ENCODE assay signal across 19 cellular contexts in the genomic region with DNA sequence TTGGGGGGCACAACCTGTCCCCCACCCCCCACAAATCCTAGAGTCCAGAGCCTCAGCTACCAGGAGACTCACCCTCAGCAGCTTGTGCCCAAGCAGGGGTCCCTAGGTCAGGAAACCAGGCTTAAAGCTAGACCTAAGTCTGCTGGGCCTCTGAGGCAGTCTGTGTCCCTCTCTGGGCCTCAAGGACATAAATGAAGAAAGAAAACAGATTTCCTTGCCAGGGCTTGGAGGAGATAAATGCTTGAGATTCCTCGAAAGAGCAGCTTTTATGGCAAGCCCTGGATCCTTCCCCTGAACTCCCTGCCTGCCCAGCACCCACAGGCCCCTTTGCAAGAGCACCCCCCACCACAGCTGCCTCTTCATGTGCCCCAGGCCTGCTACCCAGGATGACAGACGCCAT. TPM values are rescaled to one million over a fixed set of nuclear protein-coding genes. Genes with fewer than 3 reads are reported as not detected.
DNase-seq lines count a peak whose midpoint lies in the region; ATAC-seq and TF ChIP-seq lines count a peak whose summit lies in the region.
"Had no signal": no experiment of that assay in that cellular context is flagged by ENCODE, and none has a peak within 500 bp of the region (broad histone marks: within the 10 kb centered on the region; RNA-seq: fewer than 3 reads in every experiment).

No MANE protein-coding gene starts in this region.

- peaks cover 18 to 20% of the 10 kb centered on the region in 2 donors for H3K27me3 Mint-ChIP-seq in natural killer cell treated with Interleukin-12 subunit alpha and Interleukin-12 subunit beta and Interleukin-15 and Interleukin-18, amount 100 ng/mL, for 72 hours

- H3K14ac ChIP-seq in neuronal stem cell (ENCODE audit: low read length), result no peak overlapping the region

- H3K4me1 Mint-ChIP-seq in natural killer cell treated with Interleukin-12 subunit alpha and Interleukin-12 subunit beta and Interleukin-15 and Interleukin-18, amount 100 ng/mL, for 72 hours (ENCODE audit: low read depth in 2 of 2), result peaks cover 0 to 12% of the 10 kb centered on the region in 2 donors

- H3K18ac ChIP-seq in neuronal stem cell (ENCODE audit: low read length), result peak overlapping the region; percentile 73

- H3K27ac ChIP-seq in RWPE2 (ENCODE audit: poor library complexity, severe bottlenecking) (no peak overlapping the region), neuronal stem cell (replicated peaks; ENCODE audit: low read length) (peak overlapping the region; percentile 92)
- H3K27ac ChIP-seq: neutrophil had no signal

- peak overlapping the region; percentile 73 for H3K4me2 ChIP-seq in neuronal stem cell (ENCODE audit: insufficient read depth, low read length, poor library complexity, severe bottlenecking)
- H3K4me2 ChIP-seq: SK-N-SH had no signal

- H2AK5ac ChIP-seq in neuronal stem cell (ENCODE audit: low read depth, low read length), result peak overlapping the region; percentile 59

- H2BK12ac ChIP-seq in neuronal stem cell (ENCODE audit: low read length), result no peak overlapping the region

- peak overlapping the region; percentile 3 for H2BK15ac ChIP-seq in neuronal stem cell (ENCODE audit: low read length)

- H3K27ac Mint-ChIP-seq in natural killer cell treated with Interleukin-12 subunit alpha and Interleukin-12 subunit beta and Interleukin-15 and Interleukin-18, amount 100 ng/mL, for 72 hours, result no peak overlapping the region
- H3K27ac Mint-ChIP-seq: activated CD4-positive, alpha-beta T cell treated with anti-CD3 and anti-CD28 coated beads, Interleukin-2, amount 10 ng/mL, durations not matched to agents 24 days and 14 days; activated naive CD4-positive, alpha-beta T cell treated with anti-CD3 and anti-CD28 coated beads, Interleukin-2, amount 50 U/mL, for 24 hours; B cell; HFFc6 had no signal

- H3K4me3 ChIP-seq in RWPE2 (ENCODE audit: severe bottlenecking) (no peak overlapping the region), fibroblast of villous mesenchyme (ENCODE audit: low read depth, low read length) (no peak overlapping the region), neuronal stem cell (ENCODE audit: low read length in 2 of 2) (peak overlapping the region; percentile 6 to 19), MG63 (no peak overlapping the region)
- H3K4me3 ChIP-seq: lung had no signal

- no peak overlapping the region for H3K4me3 Mint-ChIP-seq in natural killer cell treated with Interleukin-12 subunit alpha and Interleukin-12 subunit beta and Interleukin-15 and Interleukin-18, amount 100 ng/mL, for 72 hours
- H3K4me3 Mint-ChIP-seq: activated CD4-positive, alpha-beta T cell treated with anti-CD3 and anti-CD28 coated beads, Interleukin-2, amount 10 ng/mL, durations not matched to agents 24 days and 14 days; activated naive CD4-positive, alpha-beta T cell treated with anti-CD3 and anti-CD28 coated beads, Interleukin-2, amount 50 U/mL, for 24 hours; B cell; HFFc6 had no signal

- H3K36me3 ChIP-seq in RWPE2 (ENCODE audit: low read depth) (no peaks in the 10 kb centered on the region), neuronal stem cell (replicated peaks in 1 of 2; ENCODE audit: control insufficient read depth in 2 of 2, insufficient read depth in 2 of 2, low read length in 2 of 2) (no peaks in the 10 kb centered on the region), MG63 (no peaks in the 10 kb centered on the region)
- H3K36me3 ChIP-seq: neutrophil had no signal

- peaks cover 9% of the 10 kb centered on the region for H3K79me1 ChIP-seq in neuronal stem cell (ENCODE audit: low read depth, low read length)

- no peaks in the 10 kb centered on the region for H3K9me3 Mint-ChIP-seq in natural killer cell treated with Interleukin-12 subunit alpha and Interleukin-12 subunit beta and Interleukin-15 and Interleukin-18, amount 100 ng/mL, for 72 hours
- H3K9me3 Mint-ChIP-seq: activated CD4-positive, alpha-beta T cell treated with anti-CD3 and anti-CD28 coated beads, Interleukin-2, amount 10 ng/mL, durations not matched to agents 24 days and 14 days; activated naive CD4-positive, alpha-beta T cell treated with anti-CD3 and anti-CD28 coated beads, Interleukin-2, amount 50 U/mL, for 24 hours; HFFc6 had no signal

- no peak overlapping the region for H4K91ac ChIP-seq in neuronal stem cell (ENCODE audit: low read depth, low read length, poor library complexity)

- H3K27me3 ChIP-seq in RWPE2 (ENCODE audit: insufficient read depth, poor library complexity, severe bottlenecking), result peaks cover 12% of the 10 kb centered on the region
- H3K27me3 ChIP-seq in neuronal stem cell (ENCODE audit: control insufficient read depth in 3 of 3, insufficient read depth in 3 of 3, low read depth in 1 of 3, low read length in 3 of 3), result peaks cover 0 to 11% (median 9%) of the 10 kb centered on the region in 3 experiments
- peaks cover 4% of the 10 kb centered on the region; the same call in 1 of the 2 replicates for H3K27me3 ChIP-seq in MG63

- no peak overlapping the region for H2AFZ ChIP-seq in neuronal stem cell (ENCODE audit: low read length)

- H3K23ac ChIP-seq in neuronal stem cell (ENCODE audit: low read depth, low read length, poor library complexity), result no peak overlapping the region

- WGBS in neuronal stem cell (ENCODE audit: extremely low coverage in 2 of 2, insufficient read length in 2 of 2, insufficient replicate concordance in 1 of 2), 2 donors, result no CpG with 5 or more reads among the region's 2 CpGs

- TF ChIP-seq CTCF in RWPE2 (IDR thresholded peaks at IDR 0.05; ENCODE audit: poor library complexity, severe bottlenecking) (no peak), fibroblast of villous mesenchyme (IDR thresholded peaks at IDR 0.05; ENCODE audit: insufficient read depth, low read depth, low read length) (no peak)

- H3K9me3 ChIP-seq in RWPE2 (ENCODE audit: severe bottlenecking) (no peaks in the 10 kb centered on the region), neuronal stem cell (replicated peaks in 1 of 2; ENCODE audit: control insufficient read depth in 2 of 2, insufficient read depth in 1 of 2, low read depth in 1 of 2, low read length in 2 of 2) (no peaks in the 10 kb centered on the region), MG63 (no peaks in the 10 kb centered on the region)
- H3K9me3 ChIP-seq: neutrophil, SK-N-SH had no signal

- H3K4ac ChIP-seq in neuronal stem cell (ENCODE audit: low read length), result no peak overlapping the region

- H4K8ac ChIP-seq in neuronal stem cell (ENCODE audit: low read depth, low read length), result no peak overlapping the region

- no peak overlapping the region for H3K9ac ChIP-seq in neuronal stem cell (ENCODE audit: low read depth, low read length, poor library complexity)
- H3K9ac ChIP-seq: SK-N-SH had no signal

- no peaks in the 10 kb centered on the region for H3K36me3 Mint-ChIP-seq in natural killer cell treated with Interleukin-12 subunit alpha and Interleukin-12 subunit beta and Interleukin-15 and Interleukin-18, amount 100 ng/mL, for 72 hours
- H3K36me3 Mint-ChIP-seq: activated naive CD4-positive, alpha-beta T cell treated with anti-CD3 and anti-CD28 coated beads, Interleukin-2, amount 50 U/mL, for 24 hours had no signal

- peaks cover 4% of the 10 kb centered on the region for H3K4me1 ChIP-seq in RWPE2 (ENCODE audit: insufficient read depth, poor library complexity, severe bottlenecking)
- peaks cover 33 to 42% of the 10 kb centered on the region in 2 donors for H3K4me1 ChIP-seq in neuronal stem cell (ENCODE audit: control insufficient read depth in 2 of 2, insufficient read depth in 1 of 2, low read depth in 1 of 2, low read length in 2 of 2)

- peak overlapping the region; percentile 1 for H2BK120ac ChIP-seq in neuronal stem cell (ENCODE audit: low read depth, low read length)

- H2BK5ac ChIP-seq in neuronal stem cell (ENCODE audit: low read length), result peak overlapping the region; percentile 88

- DNase-seq in ELF-1 (ENCODE audit: low read depth, low spot score), result peak; percentile 30
- DNase-seq in RWPE2 (ENCODE audit: low spot score), result peak; percentile 43
- DNase-seq in fibroblast of villous mesenchyme (ENCODE audit: low read depth), result peak; percentile 23
- no peak for DNase-seq in neuronal stem cell (ENCODE audit: low spot score)
- DNase-seq in NCI-H2107 treated with DMSO at 0.1 percent for 48 hours (lab: John Stamatoyannopoulos, UW; ENCODE audit: unreplicated experiment), result no peak
- no peak for DNase-seq in MG63
- DNase-seq in natural killer cell treated with Interleukin-12 subunit alpha and Interleukin-12 subunit beta and Interleukin-15 and Interleukin-18, amount 100 ng/mL, for 72 hours (ENCODE audit: low spot score), result no peak
- DNase-seq: activated CD4-positive, alpha-beta T cell treated with anti-CD3 and anti-CD28 coated beads, Interleukin-2, amount 10 ng/mL, durations not matched to agents 24 days and 14 days; HFFc6; NCI-H187 treated with DMSO at 0.1 percent for 48 hours; NCI-H524; right cardiac atrium; SK-N-SH; stimulated activated CD4-positive, alpha-beta T cell treated with anti-CD3 and anti-CD28 coated beads, Interleukin-2, amount 100 ng/mL, for 24 hours had no signal

- no peak for ATAC-seq in RWPE2 (ENCODE audit: low read depth)
- ATAC-seq in HG02610 (IDR thresholded peaks at IDR 0.05; ENCODE audit: unreplicated experiment), result no peak
- ATAC-seq in natural killer cell treated with Interleukin-12 subunit alpha and Interleukin-12 subunit beta and Interleukin-15 and Interleukin-18, amount 100 ng/mL, for 72 hours, result no peak
- ATAC-seq: right cardiac atrium had no signal

RNA-seq across cellular contexts. Expression of gene SRCIN1, which starts 3.3 kb away (rescaled TPM):
- not detected in 2 replicates for total RNA-seq in fibroblast of villous mesenchyme
- 7.3 TPM for polyA plus RNA-seq in neuronal stem cell (2013, experiment 1 of 2)
- polyA plus RNA-seq in neuronal stem cell (2013, experiment 2 of 2), result 7.4 TPM
- 0.05 and 0.07 TPM in 2 replicates for total RNA-seq in MG63 (2014; rRNA removed; shearing (Covaris generic); ENCODE audit: low replicate concordance)
- under 1 TPM; 0.05 to 0.28 TPM for total RNA-seq in natural killer cell treated with Interleukin-12 subunit alpha and Interleukin-12 subunit beta and Interleukin-15 and Interleukin-18, amount 100 ng/mL, for 72 hours
- total RNA-seq: HFFc6 had no signal

Comparison
In these comparisons a context has a peak if more than half of its experiments do, and no peak if none do; other contexts are left out.
1. DNase-seq: peak in ELF-1 (single experiment), RWPE2 (single experiment) and fibroblast of villous mesenchyme (single experiment); none in neuronal stem cell (single experiment), NCI-H2107 treated with DMSO at 0.1 percent for 48 hours (single experiment), MG63 (single experiment) and natural killer cell treated with Interleukin-12 subunit alpha and Interleukin-12 subunit beta and Interleukin-15 and Interleukin-18, amount 100 ng/mL, for 72 hours (single experiment).
2. H3K4me3 ChIP-seq: peak in neuronal stem cell (2 of 2); none in RWPE2 (single experiment), fibroblast of villous mesenchyme (single experiment) and MG63 (single experiment).